ENCODE assay signal across 1 cellular context in the genomic region with DNA sequence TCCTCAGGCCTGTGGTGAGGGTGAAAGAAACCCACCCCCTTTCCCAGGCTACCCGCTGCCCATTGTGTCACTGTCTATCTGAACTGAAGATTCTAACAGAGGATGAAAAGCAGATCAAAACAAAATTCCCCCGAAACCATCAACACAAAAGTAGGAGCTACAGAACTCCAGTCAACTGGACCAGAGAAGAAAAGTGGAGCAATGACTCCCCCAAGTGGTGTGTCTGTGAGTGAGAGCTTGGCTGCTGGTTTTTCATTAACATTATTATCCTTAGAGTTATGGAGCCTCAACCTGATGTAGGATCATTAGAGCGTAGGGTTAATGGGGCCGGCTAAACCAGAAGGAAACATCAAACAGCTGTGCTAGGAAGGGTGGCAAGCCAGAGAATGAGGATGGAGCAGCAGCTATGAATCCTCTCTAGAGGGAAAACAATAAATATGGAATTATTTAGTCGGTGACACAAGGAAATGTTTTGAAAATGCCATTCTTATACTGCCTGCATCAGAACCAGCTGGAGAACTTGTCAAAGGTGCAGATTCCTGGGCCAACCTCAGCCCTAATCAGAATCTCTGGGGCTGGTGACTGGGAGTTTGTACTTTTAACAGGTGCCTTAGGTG.
TF ChIP-seq lines count a peak whose summit lies in the region.

No MANE protein-coding gene starts in this region.

TF ChIP-seq in GM12878, 131 proteins besides CTCF, POLR2A, EP300 and RAD21 (continued from another document):
- TF ChIP-seq, protein P1, sequence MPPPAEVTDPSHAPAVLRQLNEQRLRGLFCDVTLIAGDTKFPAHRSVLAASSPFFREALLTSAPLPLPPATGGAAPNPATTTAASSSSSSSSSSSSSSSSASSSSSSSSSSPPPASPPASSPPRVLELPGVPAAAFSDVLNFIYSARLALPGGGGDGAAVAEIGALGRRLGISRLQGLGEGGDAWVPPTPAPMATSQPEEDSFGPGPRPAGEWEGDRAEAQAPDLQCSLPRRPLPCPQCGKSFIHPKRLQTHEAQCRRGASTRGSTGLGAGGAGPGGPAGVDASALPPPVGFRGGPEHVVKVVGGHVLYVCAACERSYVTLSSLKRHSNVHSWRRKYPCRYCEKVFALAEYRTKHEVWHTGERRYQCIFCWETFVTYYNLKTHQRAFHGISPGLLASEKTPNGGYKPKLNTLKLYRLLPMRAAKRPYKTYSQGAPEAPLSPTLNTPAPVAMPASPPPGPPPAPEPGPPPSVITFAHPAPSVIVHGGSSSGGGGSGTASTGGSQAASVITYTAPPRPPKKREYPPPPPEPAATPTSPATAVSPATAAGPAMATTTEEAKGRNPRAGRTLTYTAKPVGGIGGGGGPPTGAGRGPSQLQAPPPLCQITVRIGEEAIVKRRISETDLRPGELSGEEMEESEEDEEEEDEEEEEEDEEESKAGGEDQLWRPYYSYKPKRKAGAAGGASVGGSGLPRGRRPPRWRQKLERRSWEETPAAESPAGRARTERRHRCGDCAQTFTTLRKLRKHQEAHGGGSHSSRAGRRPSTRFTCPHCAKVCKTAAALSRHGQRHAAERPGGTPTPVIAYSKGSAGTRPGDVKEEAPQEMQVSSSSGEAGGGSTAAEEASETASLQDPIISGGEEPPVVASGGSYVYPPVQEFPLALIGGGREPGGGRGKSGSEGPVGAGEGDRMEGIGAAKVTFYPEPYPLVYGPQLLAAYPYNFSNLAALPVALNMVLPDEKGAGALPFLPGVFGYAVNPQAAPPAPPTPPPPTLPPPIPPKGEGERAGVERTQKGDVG (CRISPR knock-in tag; IDR thresholded peaks at IDR 0.05) = no peak
- no peak for TF ChIP-seq ZBED1 (IDR thresholded peaks at IDR 0.05; ENCODE audit: borderline replicate concordance)
- no peak for TF ChIP-seq STAT3 (IDR thresholded peaks at IDR 0.05; ENCODE audit: low read depth, low read length)
- TF ChIP-seq ZNF384 (IDR thresholded peaks at IDR 0.05; ENCODE audit: borderline replicate concordance, low read depth, low read length) = no peak
- TF ChIP-seq SREBF2 (IDR thresholded peaks at IDR 0.05; ENCODE audit: low read length) = no peak
- TF ChIP-seq, protein P2, sequence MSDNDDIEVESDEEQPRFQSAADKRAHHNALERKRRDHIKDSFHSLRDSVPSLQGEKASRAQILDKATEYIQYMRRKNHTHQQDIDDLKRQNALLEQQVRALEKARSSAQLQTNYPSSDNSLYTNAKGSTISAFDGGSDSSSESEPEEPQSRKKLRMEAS (IDR thresholded peaks at IDR 0.05; ENCODE audit: low read depth, low read length) = no peak
- no peak for TF ChIP-seq ASH2L (IDR thresholded peaks at IDR 0.05; ENCODE audit: borderline replicate concordance, low read depth)
- no peak for TF ChIP-seq SMAD1 (IDR thresholded peaks at IDR 0.05; ENCODE audit: low read depth, partially characterized antibody)
- TF ChIP-seq BACH1 (IDR thresholded peaks at IDR 0.05; ENCODE audit: borderline replicate concordance) = no peak
- no peak for TF ChIP-seq SREBF1 (IDR thresholded peaks at IDR 0.05; ENCODE audit: low read length)
- TF ChIP-seq CBFB (IDR thresholded peaks at IDR 0.05; ENCODE audit: low read depth) = no peak
- no peak for TF ChIP-seq GABPA (IDR thresholded peaks at IDR 0.05; ENCODE audit: low read depth)
